29 cellular contexts compared by ENCODE assay signal in genomic region chr12:14915736-14916135, GRCh38. TPM values are rescaled to one million over a fixed set of nuclear protein-coding genes. Genes with fewer than 3 reads are reported as not detected.
"Had no signal": no experiment of that assay in that cellular context is flagged by ENCODE, and none has a peak within 500 bp of the region (broad histone marks: within the 10 kb centered on the region; RNA-seq: fewer than 3 reads in every experiment).

No MANE protein-coding gene starts in this region.

- ATAC-seq: effector memory CD8-positive, alpha-beta T cell; heart left ventricle; left colon; left ventricle myocardium superior; naive thymus-derived CD4-positive, alpha-beta T cell; stimulated activated naive B cell treated with anti-CD40 and anti-IgM and Interleukin-4, amounts not matched to agents 10 μg/mL and 1 μg/mL and 100 μg/mL, for 72 hours; stimulated activated naive CD8-positive, alpha-beta T cell treated with anti-CD3 and anti-CD28 coated beads, Interleukin-15, amount 100 ng/mL, for 72 hours had no signal

- H3K27me3 ChIP-seq: esophagus squamous epithelium, heart left ventricle, neutrophil, right atrium auricular region, sigmoid colon had no signal

- H3K9me3 Mint-ChIP-seq: dendritic cell treated with granulocyte-macrophage colony-stimulating factor and Interleukin-4, amounts not matched to agents 40 ng/mL and 50 ng/mL, for 4 days; effector memory CD8-positive, alpha-beta T cell; stimulated activated naive CD8-positive, alpha-beta T cell treated with anti-CD3 and anti-CD28 coated beads, Interleukin-15, amount 100 ng/mL, for 72 hours had no signal

- H3K4me3 ChIP-seq: esophagus squamous epithelium, heart left ventricle, lung, right atrium auricular region, sigmoid colon, skin epidermis, thoracic aorta had no signal

- H3K4me3 Mint-ChIP-seq: dendritic cell treated with granulocyte-macrophage colony-stimulating factor and Interleukin-4, amounts not matched to agents 40 ng/mL and 50 ng/mL, for 4 days; effector memory CD8-positive, alpha-beta T cell; naive thymus-derived CD4-positive, alpha-beta T cell; stimulated activated naive B cell treated with anti-CD40 and anti-IgM and Interleukin-4, amounts not matched to agents 10 μg/mL and 1 μg/mL and 100 μg/mL, for 72 hours; stimulated activated naive CD8-positive, alpha-beta T cell treated with anti-CD3 and anti-CD28 coated beads, Interleukin-15, amount 100 ng/mL, for 72 hours had no signal

- H3K27ac ChIP-seq: esophagus squamous epithelium, heart left ventricle, neutrophil, right atrium auricular region, sigmoid colon, skin epidermis, thoracic aorta had no signal

- H3K27ac Mint-ChIP-seq: dendritic cell treated with granulocyte-macrophage colony-stimulating factor and Interleukin-4, amounts not matched to agents 40 ng/mL and 50 ng/mL, for 4 days; stimulated activated naive B cell treated with anti-CD40 and anti-IgM and Interleukin-4, amounts not matched to agents 10 μg/mL and 1 μg/mL and 100 μg/mL, for 72 hours had no signal

- H3K27me3 Mint-ChIP-seq: dendritic cell treated with granulocyte-macrophage colony-stimulating factor and Interleukin-4, amounts not matched to agents 40 ng/mL and 50 ng/mL, for 4 days; effector memory CD8-positive, alpha-beta T cell; naive thymus-derived CD4-positive, alpha-beta T cell; stimulated activated naive B cell treated with anti-CD40 and anti-IgM and Interleukin-4, amounts not matched to agents 10 μg/mL and 1 μg/mL and 100 μg/mL, for 72 hours; stimulated activated naive CD8-positive, alpha-beta T cell treated with anti-CD3 and anti-CD28 coated beads, Interleukin-15, amount 100 ng/mL, for 72 hours had no signal

- H3K9me3 ChIP-seq: esophagus squamous epithelium, heart left ventricle, neutrophil, right atrium auricular region, sigmoid colon, thoracic aorta had no signal

- H3K36me3 ChIP-seq: right atrium auricular region, sigmoid colon, thoracic aorta had no signal

- DNase-seq: effector memory CD8-positive, alpha-beta T cell; esophagus squamous epithelium; foreskin fibroblast; heart left ventricle; hippocampal formation; left colon; left ventricle myocardium superior; mesendoderm; naive thymus-derived CD4-positive, alpha-beta T cell; posterior cingulate gyrus; sigmoid colon; stimulated activated CD4-positive, alpha-beta T cell treated with anti-CD3 and anti-CD28 coated beads, Interleukin-2, amount 100 ng/mL, for 24 hours; stimulated activated CD4-positive, alpha-beta T cell treated with anti-CD3 and anti-CD28 coated beads, Interleukin-4, amount 100 ng/mL, for 4 hours; stimulated activated naive B cell treated with anti-CD40 and anti-IgM and Interleukin-4, amounts not matched to agents 10 μg/mL and 1 μg/mL and 100 μg/mL, for 72 hours; stimulated activated naive CD8-positive, alpha-beta T cell treated with anti-CD3 and anti-CD28 coated beads, Interleukin-15, amount 100 ng/mL, for 72 hours; trophoblast cell had no signal

RNA-seq across cellular contexts. Expression of gene ERP27, which starts 22.6 kb away (rescaled TPM):
- total RNA-seq: glomerular endothelial cell, osteoblast, sigmoid colon had no signal
- polyA plus RNA-seq: neural cell had no signal

RNA-seq across cellular contexts. Expression of gene PDE6H, which starts 57.1 kb away (rescaled TPM):
- total RNA-seq: epithelial cell of proximal tubule, esophagus squamous epithelium, glomerular endothelial cell, heart left ventricle, kidney epithelial cell, left colon, left ventricle myocardium superior, osteoblast, right atrium auricular region, sigmoid colon, subcutaneous adipose tissue, thoracic aorta, urinary bladder had no signal
- polyA plus RNA-seq: heart left ventricle; naive thymus-derived CD4-positive, alpha-beta T cell; neural cell; sigmoid colon; urinary bladder had no signal
